Comparison of ENCODE assay signal across 1 cellular context in genomic region chr19:42075616-42076374, GRCh38.
TF ChIP-seq lines count a peak whose summit lies in the region.

Gene ZNF574, plus strand, starts transcription at chr19:42076166. Its CDS starts 2,441 bp downstream, at chr19:42078607.

TF ChIP-seq in HepG2, 621 proteins besides CTCF, POLR2A, EP300 and RAD21 (continued from another document and continues in another):
- 0 out of 2 replicates have a peak, but pooled peaks have one; percentile 26 for TF ChIP-seq ZNF280D (CRISPR knock-in tag; IDR thresholded peaks at IDR 0.05)
- no peak for TF ChIP-seq ZNF619 (CRISPR knock-in tag; IDR thresholded peaks at IDR 0.05)
- TF ChIP-seq, protein P1, sequence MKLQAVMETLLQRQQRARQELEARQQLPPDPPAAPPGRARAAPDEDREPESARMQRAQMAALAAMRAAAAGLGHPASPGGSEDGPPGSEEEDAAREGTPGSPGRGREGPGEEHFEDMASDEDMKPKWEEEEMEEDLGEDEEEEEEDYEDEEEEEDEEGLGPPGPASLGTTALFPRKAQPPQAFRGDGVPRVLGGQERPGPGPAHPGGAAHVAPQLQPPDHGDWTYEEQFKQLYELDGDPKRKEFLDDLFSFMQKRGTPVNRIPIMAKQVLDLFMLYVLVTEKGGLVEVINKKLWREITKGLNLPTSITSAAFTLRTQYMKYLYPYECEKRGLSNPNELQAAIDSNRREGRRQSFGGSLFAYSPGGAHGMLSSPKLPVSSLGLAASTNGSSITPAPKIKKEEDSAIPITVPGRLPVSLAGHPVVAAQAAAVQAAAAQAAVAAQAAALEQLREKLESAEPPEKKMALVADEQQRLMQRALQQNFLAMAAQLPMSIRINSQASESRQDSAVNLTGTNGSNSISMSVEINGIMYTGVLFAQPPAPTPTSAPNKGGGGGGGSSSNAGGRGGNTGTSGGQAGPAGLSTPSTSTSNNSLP (IDR thresholded peaks at IDR 0.05; ENCODE audit: low read depth, low read length) = no peak
- TF ChIP-seq TRIM24 (CRISPR knock-in tag; IDR thresholded peaks at IDR 0.05) = no peak
- TF ChIP-seq ZNF543 (CRISPR knock-in tag; IDR thresholded peaks at IDR 0.05) = no peak
- peak; percentile 38; the same call in 1 of the 2 replicates for TF ChIP-seq FOXC1 (CRISPR knock-in tag; IDR thresholded peaks at IDR 0.05; ENCODE audit: borderline replicate concordance)
- TF ChIP-seq ERF (CRISPR knock-in tag; IDR thresholded peaks at IDR 0.05) = peak; percentile 54; the same call in 1 of the 2 replicates
- TF ChIP-seq, protein P2, sequence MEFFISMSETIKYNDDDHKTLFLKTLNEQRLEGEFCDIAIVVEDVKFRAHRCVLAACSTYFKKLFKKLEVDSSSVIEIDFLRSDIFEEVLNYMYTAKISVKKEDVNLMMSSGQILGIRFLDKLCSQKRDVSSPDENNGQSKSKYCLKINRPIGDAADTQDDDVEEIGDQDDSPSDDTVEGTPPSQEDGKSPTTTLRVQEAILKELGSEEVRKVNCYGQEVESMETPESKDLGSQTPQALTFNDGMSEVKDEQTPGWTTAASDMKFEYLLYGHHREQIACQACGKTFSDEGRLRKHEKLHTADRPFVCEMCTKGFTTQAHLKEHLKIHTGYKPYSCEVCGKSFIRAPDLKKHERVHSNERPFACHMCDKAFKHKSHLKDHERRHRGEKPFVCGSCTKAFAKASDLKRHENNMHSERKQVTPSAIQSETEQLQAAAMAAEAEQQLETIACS (CRISPR knock-in tag; IDR thresholded peaks at IDR 0.05) = no peak
- TF ChIP-seq JUNB (CRISPR knock-in tag; IDR thresholded peaks at IDR 0.05; ENCODE audit: borderline replicate concordance) = 0 out of 2 replicates have a peak, but pooled peaks have one; percentile 28
- TF ChIP-seq ZNF234 (CRISPR knock-in tag; conservative IDR thresholded peaks at IDR 0.05) = no peak
- TF ChIP-seq MEIS2 (CRISPR knock-in tag; IDR thresholded peaks at IDR 0.05) = no peak
- TF ChIP-seq ZNF614 (CRISPR knock-in tag; IDR thresholded peaks at IDR 0.05; ENCODE audit: borderline replicate concordance) = no peak
- TF ChIP-seq, protein P3, sequence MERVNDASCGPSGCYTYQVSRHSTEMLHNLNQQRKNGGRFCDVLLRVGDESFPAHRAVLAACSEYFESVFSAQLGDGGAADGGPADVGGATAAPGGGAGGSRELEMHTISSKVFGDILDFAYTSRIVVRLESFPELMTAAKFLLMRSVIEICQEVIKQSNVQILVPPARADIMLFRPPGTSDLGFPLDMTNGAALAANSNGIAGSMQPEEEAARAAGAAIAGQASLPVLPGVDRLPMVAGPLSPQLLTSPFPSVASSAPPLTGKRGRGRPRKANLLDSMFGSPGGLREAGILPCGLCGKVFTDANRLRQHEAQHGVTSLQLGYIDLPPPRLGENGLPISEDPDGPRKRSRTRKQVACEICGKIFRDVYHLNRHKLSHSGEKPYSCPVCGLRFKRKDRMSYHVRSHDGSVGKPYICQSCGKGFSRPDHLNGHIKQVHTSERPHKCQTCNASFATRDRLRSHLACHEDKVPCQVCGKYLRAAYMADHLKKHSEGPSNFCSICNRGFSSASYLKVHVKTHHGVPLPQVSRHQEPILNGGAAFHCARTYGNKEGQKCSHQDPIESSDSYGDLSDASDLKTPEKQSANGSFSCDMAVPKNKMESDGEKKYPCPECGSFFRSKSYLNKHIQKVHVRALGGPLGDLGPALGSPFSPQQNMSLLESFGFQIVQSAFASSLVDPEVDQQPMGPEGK (CRISPR knock-in tag; IDR thresholded peaks at IDR 0.05) = peak; percentile 60
- TF ChIP-seq ZBTB20 (CRISPR knock-in tag; IDR thresholded peaks at IDR 0.05; ENCODE audit: borderline replicate concordance, low read depth) = 0 out of 2 replicates have a peak, but pooled peaks have one; percentile 44
- no peak for TF ChIP-seq CC2D1A (CRISPR knock-in tag; IDR thresholded peaks at IDR 0.05)
- no peak for TF ChIP-seq ZSCAN12 (CRISPR knock-in tag; IDR thresholded peaks at IDR 0.05)
- peak; percentile 69; the same call in 1 of the 2 replicates for TF ChIP-seq ZGPAT (CRISPR knock-in tag; IDR thresholded peaks at IDR 0.05)
- TF ChIP-seq MTERF4 (CRISPR knock-in tag; IDR thresholded peaks at IDR 0.05) = no peak
- peak; percentile 34 for TF ChIP-seq ZSCAN22 (CRISPR knock-in tag; IDR thresholded peaks at IDR 0.05)
- TF ChIP-seq ZFY (CRISPR knock-in tag; IDR thresholded peaks at IDR 0.05) = peak; percentile 97
- peak; percentile 97 for TF ChIP-seq NFYB (CRISPR knock-in tag; IDR thresholded peaks at IDR 0.05)
- peak; percentile 23 for TF ChIP-seq PHF5A (CRISPR knock-in tag; IDR thresholded peaks at IDR 0.05; ENCODE audit: low read depth, unreplicated experiment)
- TF ChIP-seq YY1 (IDR thresholded peaks at IDR 0.05; ENCODE audit: insufficient read depth, insufficient replicate concordance, low read depth, low read length) = peak; percentile 96
- peak; percentile 86 for TF ChIP-seq HNRNPH1 (optimal IDR thresholded peaks at IDR 0.05; ENCODE audit: low read depth, low read length)
- TF ChIP-seq, protein P4, sequence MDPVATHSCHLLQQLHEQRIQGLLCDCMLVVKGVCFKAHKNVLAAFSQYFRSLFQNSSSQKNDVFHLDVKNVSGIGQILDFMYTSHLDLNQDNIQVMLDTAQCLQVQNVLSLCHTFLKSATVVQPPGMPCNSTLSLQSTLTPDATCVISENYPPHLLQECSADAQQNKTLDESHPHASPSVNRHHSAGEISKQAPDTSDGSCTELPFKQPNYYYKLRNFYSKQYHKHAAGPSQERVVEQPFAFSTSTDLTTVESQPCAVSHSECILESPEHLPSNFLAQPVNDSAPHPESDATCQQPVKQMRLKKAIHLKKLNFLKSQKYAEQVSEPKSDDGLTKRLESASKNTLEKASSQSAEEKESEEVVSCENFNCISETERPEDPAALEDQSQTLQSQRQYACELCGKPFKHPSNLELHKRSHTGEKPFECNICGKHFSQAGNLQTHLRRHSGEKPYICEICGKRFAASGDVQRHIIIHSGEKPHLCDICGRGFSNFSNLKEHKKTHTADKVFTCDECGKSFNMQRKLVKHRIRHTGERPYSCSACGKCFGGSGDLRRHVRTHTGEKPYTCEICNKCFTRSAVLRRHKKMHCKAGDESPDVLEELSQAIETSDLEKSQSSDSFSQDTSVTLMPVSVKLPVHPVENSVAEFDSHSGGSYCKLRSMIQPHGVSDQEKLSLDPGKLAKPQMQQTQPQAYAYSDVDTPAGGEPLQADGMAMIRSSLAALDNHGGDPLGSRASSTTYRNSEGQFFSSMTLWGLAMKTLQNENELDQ (CRISPR knock-in tag; IDR thresholded peaks at IDR 0.05; ENCODE audit: borderline replicate concordance) = no peak
- peak; percentile 22; the same call in 1 of the 2 replicates for TF ChIP-seq RXRB (CRISPR knock-in tag; IDR thresholded peaks at IDR 0.05; ENCODE audit: borderline replicate concordance)
- peak; percentile 91 for TF ChIP-seq HNRNPLL (IDR thresholded peaks at IDR 0.05; ENCODE audit: low read depth, low read length, poor library complexity, severe bottlenecking)
- 0 out of 2 replicates have a peak, but pooled peaks have one; percentile 40 for TF ChIP-seq ARID2 (CRISPR knock-in tag; IDR thresholded peaks at IDR 0.05; ENCODE audit: borderline replicate concordance)
- TF ChIP-seq ZNF354B (CRISPR knock-in tag; IDR thresholded peaks at IDR 0.05) = no peak
- TF ChIP-seq ZNF263 (CRISPR knock-in tag; IDR thresholded peaks at IDR 0.05) = no peak
- no peak for TF ChIP-seq ZFP36L1 (CRISPR knock-in tag; IDR thresholded peaks at IDR 0.05)
- no peak for TF ChIP-seq SYNCRIP (IDR thresholded peaks at IDR 0.05; ENCODE audit: insufficient read depth, low read depth, low read length)
- peak; percentile 10; the same call in 1 of the 2 replicates for TF ChIP-seq GFI1 (CRISPR knock-in tag; IDR thresholded peaks at IDR 0.05; ENCODE audit: borderline replicate concordance)
- TF ChIP-seq ZFP90 (CRISPR knock-in tag; IDR thresholded peaks at IDR 0.05; ENCODE audit: borderline replicate concordance) = no peak
- TF ChIP-seq ZNF746 (CRISPR knock-in tag; IDR thresholded peaks at IDR 0.05) = no peak; the same call in 1 of the 2 replicates
- peak; percentile 33; the same call in 1 of the 2 replicates for TF ChIP-seq HOXA5 (CRISPR knock-in tag; IDR thresholded peaks at IDR 0.05)
- TF ChIP-seq PTBP1 (IDR thresholded peaks at IDR 0.05; ENCODE audit: low read depth, low read length, poor library complexity, severe bottlenecking) = peak; percentile 20
- no peak for TF ChIP-seq ZNF33A (CRISPR knock-in tag; IDR thresholded peaks at IDR 0.05; ENCODE audit: borderline replicate concordance)
- no peak for TF ChIP-seq KDM6A (CRISPR knock-in tag; IDR thresholded peaks at IDR 0.05; ENCODE audit: low read depth)
- no peak for TF ChIP-seq NAIF1 (CRISPR knock-in tag; IDR thresholded peaks at IDR 0.05; ENCODE audit: borderline replicate concordance)
- TF ChIP-seq JUN (CRISPR knock-in tag; IDR thresholded peaks at IDR 0.05) = peak; percentile 80; the same call in 1 of the 2 replicates
- no peak for TF ChIP-seq ZKSCAN1 (IDR thresholded peaks at IDR 0.05; ENCODE audit: low read length)
- TF ChIP-seq KLF6 (CRISPR knock-in tag; IDR thresholded peaks at IDR 0.05) = peak; percentile 27; the same call in 1 of the 2 replicates
- no peak for TF ChIP-seq ZFP37 (CRISPR knock-in tag; IDR thresholded peaks at IDR 0.05; ENCODE audit: borderline replicate concordance)
- TF ChIP-seq IRF2 (CRISPR knock-in tag; IDR thresholded peaks at IDR 0.05) = peak; percentile 18; the same call in 1 of the 2 replicates
- no peak for TF ChIP-seq ZSCAN20 (CRISPR knock-in tag; IDR thresholded peaks at IDR 0.05; ENCODE audit: borderline replicate concordance)
- peak; percentile 64; the same call in 1 of the 2 replicates for TF ChIP-seq ZBTB21 (CRISPR knock-in tag; IDR thresholded peaks at IDR 0.05)
- TF ChIP-seq, protein P5, sequence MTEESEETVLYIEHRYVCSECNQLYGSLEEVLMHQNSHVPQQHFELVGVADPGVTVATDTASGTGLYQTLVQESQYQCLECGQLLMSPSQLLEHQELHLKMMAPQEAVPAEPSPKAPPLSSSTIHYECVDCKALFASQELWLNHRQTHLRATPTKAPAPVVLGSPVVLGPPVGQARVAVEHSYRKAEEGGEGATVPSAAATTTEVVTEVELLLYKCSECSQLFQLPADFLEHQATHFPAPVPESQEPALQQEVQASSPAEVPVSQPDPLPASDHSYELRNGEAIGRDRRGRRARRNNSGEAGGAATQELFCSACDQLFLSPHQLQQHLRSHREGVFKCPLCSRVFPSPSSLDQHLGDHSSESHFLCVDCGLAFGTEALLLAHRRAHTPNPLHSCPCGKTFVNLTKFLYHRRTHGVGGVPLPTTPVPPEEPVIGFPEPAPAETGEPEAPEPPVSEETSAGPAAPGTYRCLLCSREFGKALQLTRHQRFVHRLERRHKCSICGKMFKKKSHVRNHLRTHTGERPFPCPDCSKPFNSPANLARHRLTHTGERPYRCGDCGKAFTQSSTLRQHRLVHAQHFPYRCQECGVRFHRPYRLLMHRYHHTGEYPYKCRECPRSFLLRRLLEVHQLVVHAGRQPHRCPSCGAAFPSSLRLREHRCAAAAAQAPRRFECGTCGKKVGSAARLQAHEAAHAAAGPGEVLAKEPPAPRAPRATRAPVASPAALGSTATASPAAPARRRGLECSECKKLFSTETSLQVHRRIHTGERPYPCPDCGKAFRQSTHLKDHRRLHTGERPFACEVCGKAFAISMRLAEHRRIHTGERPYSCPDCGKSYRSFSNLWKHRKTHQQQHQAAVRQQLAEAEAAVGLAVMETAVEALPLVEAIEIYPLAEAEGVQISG (CRISPR knock-in tag; IDR thresholded peaks at IDR 0.05) = peak; percentile 98
- no peak; the same call in 1 of the 2 replicates for TF ChIP-seq ZNF564 (CRISPR knock-in tag; IDR thresholded peaks at IDR 0.05)
- TF ChIP-seq SIN3A (IDR thresholded peaks at IDR 0.05; ENCODE audit: borderline replicate concordance, low read depth, low read length) = peak; percentile 30; the same call in 1 of the 2 replicates
